12 cellular contexts compared by ENCODE assay signal in genomic region chr17:42769964-42770363, GRCh38. TPM values are rescaled to one million over a fixed set of nuclear protein-coding genes. Genes with fewer than 3 reads are reported as not detected.
"Had no signal": no experiment of that assay in that cellular context is flagged by ENCODE, and none has a peak within 500 bp of the region (broad histone marks: within the 10 kb centered on the region; RNA-seq: fewer than 3 reads in every experiment).

No MANE protein-coding gene starts in this region.

RNA-seq across cellular contexts. Expression of gene RAMP2, which starts 8.9 kb away (rescaled TPM):
- total RNA-seq: activated naive CD4-positive, alpha-beta T cell treated with anti-CD3 and anti-CD28 coated beads for 36 hours; activated naive CD4-positive, alpha-beta T cell treated with anti-CD3 and anti-CD28 coated beads, Interleukin-2, amount 50 U/mL, for 72 hours; activated naive CD8-positive, alpha-beta T cell treated with anti-CD3 and anti-CD28 coated beads for 36 hours; activated naive CD8-positive, alpha-beta T cell treated with anti-CD3 and anti-CD28 coated beads, Interleukin-2, amount 10 ng/mL, durations not matched to agents 7 days and 5 days; activated T-cell treated with anti-CD3 and anti-CD28 coated beads, Interleukin-2, amount 50 U/mL, for 4 hours; activated T-cell treated with anti-CD3 and anti-CD28 coated beads, Interleukin-2, amount 50 U/mL, for 72 hours; activated T-helper 1 cell treated with anti-CD3 and anti-CD28 coated beads, Interleukin-12 subunit alpha, Interleukin-12 subunit beta, Interleukin-2, Interleukin-4 antibody, amounts not matched to agents 30 ng/mL and 10 ng/mL and 1 ng/mL, durations not matched to agents 14 hours and 24 hours and 36 hours; activated T-helper 17 cell treated with anti-CD3 and anti-CD28 coated beads, Interleukin-2, amount 50 U/mL, for 72 hours; activated T-helper 2 cell treated with anti-CD3 and anti-CD28 coated beads, Interferon-gamma antibody, Interleukin-2, Interleukin-4, amounts not matched to agents 10 μg/mL and 5 μg/mL and 100 μg/mL, durations not matched to agents 14 hours and 24 hours and 36 hours; bronchial epithelial cell had no signal

RNA-seq across cellular contexts. Expression of gene WNK4, which starts 10.4 kb away (rescaled TPM):
- total RNA-seq: ascending aorta, cardiac septum had no signal
